Comparison of ENCODE assay signal across 17 cellular contexts in genomic region chr11:36196476-36197099, GRCh38.
DNase-seq lines count a peak whose midpoint lies in the region; ATAC-seq and TF ChIP-seq lines count a peak whose summit lies in the region.
"Had no signal": no experiment of that assay in that cellular context is flagged by ENCODE, and none has a peak within 500 bp of the region (broad histone marks: within the 10 kb centered on the region; RNA-seq: fewer than 3 reads in every experiment).

No MANE protein-coding gene starts in this region.

- no peak overlapping the region for H3K27ac ChIP-seq in H9 (ENCODE audit: insufficient read length, low read depth, low read length)
- H3K27ac ChIP-seq in effector memory CD4-positive, alpha-beta T cell (ENCODE audit: insufficient read depth, low read length, poor library complexity, severe bottlenecking): no peak overlapping the region
- H3K27ac ChIP-seq: GM23248 had no signal

- no peak overlapping the region for H2BK15ac ChIP-seq in H9 (ENCODE audit: low read depth, low read length)

- H4K20me1 ChIP-seq in H9 (ENCODE audit: control insufficient read depth, insufficient read depth, insufficient read length): no peaks in the 10 kb centered on the region

- no peak overlapping the region for H3T11ph ChIP-seq in H9 (ENCODE audit: low read length)

- no peaks in the 10 kb centered on the region for H3K27me3 ChIP-seq in H9 (ENCODE audit: insufficient read depth, low read length)
- no peaks in the 10 kb centered on the region for H3K27me3 ChIP-seq in effector memory CD4-positive, alpha-beta T cell (replicated peaks; ENCODE audit: control insufficient read depth, insufficient read depth, low read length, poor library complexity, severe bottlenecking)

- H3K4me3 Mint-ChIP-seq in H9: no peak overlapping the region
- H3K4me3 Mint-ChIP-seq: stimulated activated naive B cell treated with anti-CD40 and anti-IgM and Interleukin-4, amounts not matched to agents 10 μg/mL and 1 μg/mL and 100 μg/mL, for 72 hours had no signal

- no peak overlapping the region for H2BK12ac ChIP-seq in H9 (ENCODE audit: insufficient read length, low read depth, low read length)

- H3K9me3 Mint-ChIP-seq in H9: no peaks in the 10 kb centered on the region
- H3K9me3 Mint-ChIP-seq: stimulated activated naive B cell treated with anti-CD40 and anti-IgM and Interleukin-4, amounts not matched to agents 10 μg/mL and 1 μg/mL and 100 μg/mL, for 72 hours had no signal

- no peaks in the 10 kb centered on the region for H3K36me3 ChIP-seq in effector memory CD4-positive, alpha-beta T cell (ENCODE audit: control insufficient read depth, insufficient read depth, low read length)

- no peak overlapping the region for H3K4me2 ChIP-seq in H9 (ENCODE audit: insufficient read depth, insufficient read length, low read length)

- no peak overlapping the region for H2BK5ac ChIP-seq in H9 (ENCODE audit: insufficient read length, low read length)

- peaks cover 28 to 29% of the 10 kb centered on the region in 2 experiments for H3K4me1 Mint-ChIP-seq in H9
- H3K4me1 Mint-ChIP-seq: stimulated activated naive B cell treated with anti-CD40 and anti-IgM and Interleukin-4, amounts not matched to agents 10 μg/mL and 1 μg/mL and 100 μg/mL, for 72 hours had no signal

- H3K4me3 ChIP-seq in skeletal muscle cell (ENCODE audit: low read depth, low read length): no peak overlapping the region
- H3K4me3 ChIP-seq in effector memory CD4-positive, alpha-beta T cell (ENCODE audit: insufficient read depth, low read depth, low read length, poor library complexity, severe bottlenecking): no peak overlapping the region
- H3K4me3 ChIP-seq: GM23248 had no signal

- H4K5ac ChIP-seq in H9 (ENCODE audit: insufficient read length, low read depth, low read length): no peak overlapping the region

- no peak overlapping the region for H4K91ac ChIP-seq in H9 (ENCODE audit: insufficient read length, low read depth, low read length)

- H4K8ac ChIP-seq in H9 (replicated peaks; ENCODE audit: insufficient read length, low read depth, low read length): no peak overlapping the region

- H3K27ac Mint-ChIP-seq in H9: peak overlapping the region in 2 of 3 experiments; percentile 50 to 67; a peak in 2 of 7 replicates
- H3K27ac Mint-ChIP-seq: stimulated activated naive B cell treated with anti-CD40 and anti-IgM and Interleukin-4, amounts not matched to agents 10 μg/mL and 1 μg/mL and 100 μg/mL, for 72 hours had no signal

- no peak overlapping the region for H3K18ac ChIP-seq in H9 (ENCODE audit: insufficient read length, low read depth, low read length)

- H3K14ac ChIP-seq in H9 (ENCODE audit: insufficient read depth, low read length): no peak overlapping the region

- no peak overlapping the region for H2AK5ac ChIP-seq in H9 (ENCODE audit: insufficient read length, low read length)

- no peaks in the 10 kb centered on the region for H3K23me2 ChIP-seq in H9 (ENCODE audit: insufficient read length, low read depth, low read length, poor library complexity, severe bottlenecking)

- no peak overlapping the region for H3K4ac ChIP-seq in H9 (ENCODE audit: low read depth, low read length)

- no peaks in the 10 kb centered on the region for H3K79me1 ChIP-seq in H9 (ENCODE audit: insufficient read depth, low read depth, low read length, poor library complexity, severe bottlenecking)

- no peaks in the 10 kb centered on the region for H3K9me3 ChIP-seq in H9 (ENCODE audit: control insufficient read depth, low read depth, low read length)
- no peaks in the 10 kb centered on the region for H3K9me3 ChIP-seq in effector memory CD4-positive, alpha-beta T cell (ENCODE audit: control insufficient read depth, low read length)

- no peak overlapping the region for H3K9ac ChIP-seq in H9 (ENCODE audit: extremely low read depth, insufficient read length, low read length)
- H3K9ac ChIP-seq: GM23248 had no signal

- TF ChIP-seq CTCF in H9 (conservative IDR thresholded peaks at IDR 0.05): no peak

- ATAC-seq in SK-N-SH treated with all-trans-retinoic acid at 6 μM for 48 hours (peak; percentile 63), GM18517 (IDR thresholded peaks at IDR 0.05; ENCODE audit: unreplicated experiment) (no peak)
- ATAC-seq: stimulated activated naive B cell treated with anti-CD40 and anti-IgM and Interleukin-4, amounts not matched to agents 10 μg/mL and 1 μg/mL and 100 μg/mL, for 72 hours had no signal

- no peak overlapping the region for H2BK20ac ChIP-seq in H9 (ENCODE audit: low read depth, low read length, poor library complexity, severe bottlenecking)

- H2BK120ac ChIP-seq in H9 (ENCODE audit: low read depth, low read length, poor library complexity, severe bottlenecking): no peak overlapping the region

- H3K4me1 ChIP-seq in H9 (ENCODE audit: insufficient read depth, low read length): peaks cover 9% of the 10 kb centered on the region; the same call in 1 of the 2 replicates
- no peaks in the 10 kb centered on the region for H3K4me1 ChIP-seq in effector memory CD4-positive, alpha-beta T cell (ENCODE audit: control insufficient read depth, insufficient read depth, low read length, poor library complexity, severe bottlenecking)

- H3K36me3 Mint-ChIP-seq in H9 (ENCODE audit: insufficient read depth in 1 of 3, low read depth in 3 of 3): peaks cover 3 to 4% (median 4%) of the 10 kb centered on the region in 3 experiments; a peak in 5 of 7 replicates
- H3K36me3 Mint-ChIP-seq: stimulated activated naive B cell treated with anti-CD40 and anti-IgM and Interleukin-4, amounts not matched to agents 10 μg/mL and 1 μg/mL and 100 μg/mL, for 72 hours had no signal

- H3K56ac ChIP-seq in H9 (ENCODE audit: insufficient read length, low read depth, low read length): no peak overlapping the region

- H2AFZ ChIP-seq in H9 (ENCODE audit: low read length): no peak overlapping the region
- H2AFZ ChIP-seq: GM23248 had no signal

- DNase-seq in H9 (no peak), germinal center (ENCODE audit: low spot score) (peak; percentile 29), skeletal muscle cell (ENCODE audit: low read depth) (peak; percentile 52), OCI-M1 (lab: John Stamatoyannopoulos, UW) (no peak)
- no peak for DNase-seq in activated CD4-positive, CD25-positive, alpha-beta regulatory T cell treated with anti-CD3 and anti-CD28 coated beads, Interleukin-2, amount 50 U/mL, for 72 hours
- no peak for DNase-seq in effector memory CD4-positive, alpha-beta T cell
- DNase-seq: effector CD8-positive, alpha-beta T cell; GM23248; KBM-7; kidney glomerular epithelial cell; NCI-H1436; NCI-H774; SHP77; stimulated activated CD4-positive, alpha-beta T cell treated with anti-CD3 and anti-CD28 coated beads, Interleukin-4, amount 100 ng/mL, for 4 hours; stimulated activated naive B cell treated with anti-CD40 and anti-IgM and Interleukin-4, amounts not matched to agents 10 μg/mL and 1 μg/mL and 100 μg/mL, for 72 hours had no signal

- WGBS in H9 (ENCODE audit: extremely low coverage, insufficient read length, low lambda C conversion rate): no CpG with 5 or more reads among the region's 8 CpGs

- no peak overlapping the region for H3K23ac ChIP-seq in H9 (ENCODE audit: insufficient read length, low read depth, low read length)

- no peaks in the 10 kb centered on the region for H3K27me3 Mint-ChIP-seq in H9 (ENCODE audit: low read depth)

- no peaks in the 10 kb centered on the region for H3K79me2 ChIP-seq in H9 (ENCODE audit: insufficient read depth, low read length)

TF ChIP-seq in SK-N-SH treated with all-trans-retinoic acid at 6 μM for 48 hours, 23 proteins besides CTCF, POLR2A, EP300 and RAD21:
- TF ChIP-seq CSRNP3 (CRISPR knock-in tag; IDR thresholded peaks at IDR 0.05) (no peak), ESRRG (CRISPR knock-in tag; IDR thresholded peaks at IDR 0.05) (no peak), TOX (CRISPR knock-in tag; IDR thresholded peaks at IDR 0.05; ENCODE audit: borderline replicate concordance) (no peak), PATZ1 (CRISPR knock-in tag; IDR thresholded peaks at IDR 0.05; ENCODE audit: borderline replicate concordance) (no peak), ISL1 (CRISPR knock-in tag; IDR thresholded peaks at IDR 0.05) (no peak), ZNF70 (CRISPR knock-in tag; IDR thresholded peaks at IDR 0.05) (no peak)

Comparison
In these comparisons a context has a peak if more than half of its experiments do, and no peak if none do; other contexts are left out.
1. DNase-seq: peak in germinal center (single experiment) and skeletal muscle cell (single experiment); none in H9 (single experiment), activated CD4-positive, CD25-positive, alpha-beta regulatory T cell treated with anti-CD3 and anti-CD28 coated beads, Interleukin-2, amount 50 U/mL, for 72 hours (single experiment), effector memory CD4-positive, alpha-beta T cell (0 of 3) and OCI-M1 (single experiment).